Comparison of ENCODE assay signal across 28 cellular contexts in the genomic region with DNA sequence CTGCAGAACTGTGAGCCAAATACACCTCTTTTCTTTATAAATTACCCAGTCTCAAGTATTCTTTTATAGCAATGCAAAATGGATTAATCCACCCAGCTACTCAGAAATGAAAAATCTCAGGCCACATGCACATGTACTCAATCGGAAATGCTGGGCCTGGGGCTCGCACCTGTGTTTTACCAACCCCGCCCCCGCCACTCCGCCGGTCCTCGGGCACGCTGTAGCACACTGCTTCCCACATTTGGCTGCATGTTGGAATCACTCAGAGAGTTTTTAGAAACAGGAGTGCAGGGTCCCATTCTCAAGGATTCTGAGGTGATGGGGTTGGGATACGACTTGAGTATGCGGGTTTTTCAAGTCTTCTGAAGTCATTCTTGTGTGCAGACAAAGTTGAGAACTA.
"Had no signal": no experiment of that assay in that cellular context is flagged by ENCODE, and none has a peak within 500 bp of the region (broad histone marks: within the 10 kb centered on the region; RNA-seq: fewer than 3 reads in every experiment).

No MANE protein-coding gene starts in this region.

- H3K4me3 Mint-ChIP-seq: dendritic cell treated with granulocyte-macrophage colony-stimulating factor and Interleukin-4, amounts not matched to agents 40 ng/mL and 50 ng/mL, for 4 days; effector memory CD8-positive, alpha-beta T cell; endodermal cell had no signal

- H3K9me3 Mint-ChIP-seq: dendritic cell treated with granulocyte-macrophage colony-stimulating factor and Interleukin-4, amounts not matched to agents 40 ng/mL and 50 ng/mL, for 4 days; endodermal cell had no signal

- H3K4me1 ChIP-seq: colonic mucosa, esophagus squamous epithelium, foreskin keratinocyte, gastrocnemius medialis, gastroesophageal sphincter, heart left ventricle, heart right ventricle had no signal

- H3K4me3 ChIP-seq: colonic mucosa, dorsolateral prefrontal cortex, esophagus muscularis mucosa, esophagus squamous epithelium, gastrocnemius medialis, gastroesophageal sphincter, heart left ventricle, heart right ventricle had no signal

- H3K27ac Mint-ChIP-seq: dendritic cell treated with granulocyte-macrophage colony-stimulating factor and Interleukin-4, amounts not matched to agents 40 ng/mL and 50 ng/mL, for 4 days; effector memory CD8-positive, alpha-beta T cell; endodermal cell had no signal

- H3K27me3 ChIP-seq: colonic mucosa, dorsolateral prefrontal cortex, foreskin keratinocyte, gastrocnemius medialis had no signal

- H3K9me3 ChIP-seq: colonic mucosa, esophagus muscularis mucosa, esophagus squamous epithelium, gastrocnemius medialis, gastroesophageal sphincter, heart left ventricle, heart right ventricle had no signal

- H3K36me3 ChIP-seq: colonic mucosa, esophagus muscularis mucosa, esophagus squamous epithelium, gastrocnemius medialis, gastroesophageal sphincter, heart left ventricle, heart right ventricle had no signal

- H3K27ac ChIP-seq: colonic mucosa, epithelial cell of prostate, esophagus muscularis mucosa, esophagus squamous epithelium, foreskin keratinocyte, gastrocnemius medialis, gastroesophageal sphincter, heart left ventricle, heart right ventricle had no signal

- DNase-seq: colonic mucosa; cortex of kidney; dermis blood vessel endothelial cell; dorsolateral prefrontal cortex; effector CD4-positive, alpha-beta T cell; effector CD8-positive, alpha-beta T cell; effector memory CD4-positive, alpha-beta T cell; effector memory CD8-positive, alpha-beta T cell; erythroblast; esophagus squamous epithelium; foreskin fibroblast; foreskin keratinocyte; foreskin melanocyte; gastrocnemius medialis; glutamatergic neuron; head of caudate nucleus; heart left ventricle; heart right ventricle had no signal

- FAIRE-seq: colon, endometrium, endothelial cell of umbilical vein, frontal cortex had no signal

- ATAC-seq: effector memory CD8-positive, alpha-beta T cell; esophagus mucosa; foreskin keratinocyte; gastrocnemius medialis; gastroesophageal sphincter; heart left ventricle; heart right ventricle had no signal
